ENCODE assay signal across 23 cellular contexts in genomic region chr6:6178795-6179194, GRCh38.
"Had no signal": no experiment of that assay in that cellular context is flagged by ENCODE, and none has a peak within 500 bp of the region (broad histone marks: within the 10 kb centered on the region; RNA-seq: fewer than 3 reads in every experiment).

No MANE protein-coding gene starts in this region.

- H3K9me3 ChIP-seq: esophagus muscularis mucosa, gastroesophageal sphincter, heart left ventricle, left lung, lower lobe of right lung had no signal

- H3K4me1 ChIP-seq: esophagus muscularis mucosa, foreskin keratinocyte, gastroesophageal sphincter, heart left ventricle, left lung, lower lobe of right lung had no signal

- H3K27ac ChIP-seq: coronary artery, dorsolateral prefrontal cortex, esophagus muscularis mucosa, foreskin keratinocyte, gastroesophageal sphincter, heart left ventricle, hepatocyte, left lung, lower lobe of right lung had no signal

- H3K36me3 Mint-ChIP-seq: immature natural killer cell; memory B cell; naive thymus-derived CD4-positive, alpha-beta T cell had no signal

- H3K36me3 ChIP-seq: esophagus muscularis mucosa, gastroesophageal sphincter, left lung, lower lobe of right lung had no signal

- H3K9me3 Mint-ChIP-seq: immature natural killer cell, memory B cell had no signal

- FAIRE-seq: colon, endothelial cell of umbilical vein, frontal cortex had no signal

- H3K4me3 ChIP-seq: coronary artery, dorsolateral prefrontal cortex, esophagus muscularis mucosa, gastroesophageal sphincter, heart left ventricle, hepatocyte, left lung, lower lobe of right lung had no signal

- H3K27ac Mint-ChIP-seq: immature natural killer cell; memory B cell; naive thymus-derived CD4-positive, alpha-beta T cell had no signal

- ATAC-seq: foreskin keratinocyte; gastroesophageal sphincter; heart left ventricle; left cardiac atrium; left lung; left ventricle myocardium superior; lower lobe of right lung; naive thymus-derived CD4-positive, alpha-beta T cell had no signal

- H3K27me3 ChIP-seq: foreskin keratinocyte, heart left ventricle, left lung had no signal

- H3K4me3 Mint-ChIP-seq: immature natural killer cell; memory B cell; naive thymus-derived CD4-positive, alpha-beta T cell had no signal

- H2AFZ ChIP-seq: hepatocyte had no signal

- H3K4me2 ChIP-seq: hepatocyte had no signal

- DNase-seq: dermis blood vessel endothelial cell; dorsolateral prefrontal cortex; effector CD4-positive, alpha-beta T cell; effector memory CD4-positive, alpha-beta T cell; foreskin keratinocyte; heart left ventricle; immature natural killer cell; islet precursor cell; left cardiac atrium; left lung; left ventricle myocardium superior; lower lobe of right lung; mesendoderm; midbrain; naive thymus-derived CD4-positive, alpha-beta T cell had no signal

- H3K79me2 ChIP-seq: hepatocyte had no signal

- H3K4me1 Mint-ChIP-seq: immature natural killer cell; memory B cell; naive thymus-derived CD4-positive, alpha-beta T cell had no signal
